Comparison of ENCODE assay signal across 1 cellular context in the genomic region with DNA sequence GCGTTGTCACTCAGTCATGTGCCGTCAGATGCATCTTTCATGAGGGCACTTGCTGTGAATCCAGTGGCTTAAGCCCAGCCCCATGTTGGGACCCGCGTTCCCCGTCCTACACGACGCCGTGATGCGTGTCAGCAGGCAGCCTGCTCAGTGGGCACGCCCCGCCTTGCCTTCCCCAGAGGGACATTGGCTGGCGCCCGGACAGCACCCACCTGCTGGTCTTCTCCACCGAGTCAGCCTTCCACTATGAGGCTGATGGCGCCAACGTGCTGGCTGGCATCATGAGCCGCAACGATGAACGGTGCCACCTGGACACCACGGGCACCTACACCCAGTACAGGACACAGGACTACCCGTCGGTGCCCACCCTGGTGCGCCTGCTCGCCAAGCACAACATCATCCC.
TF ChIP-seq lines count a peak whose summit lies in the region.

No MANE protein-coding gene starts in this region.

TF ChIP-seq in HepG2, 621 proteins besides CTCF, POLR2A, EP300 and RAD21:
- TF ChIP-seq RARA (CRISPR knock-in tag; IDR thresholded peaks at IDR 0.05) (no peak), HNRNPL (IDR thresholded peaks at IDR 0.05; ENCODE audit: low read depth, low read length) (0 out of 2 replicates have a peak, but pooled peaks have one; percentile 64)
